ENCODE assay signal across 8 cellular contexts in genomic region chr20:3239867-3240775, GRCh38. TPM values are rescaled to one million over a fixed set of nuclear protein-coding genes. Genes with fewer than 3 reads are reported as not detected.
DNase-seq lines count a peak whose midpoint lies in the region; ATAC-seq and TF ChIP-seq lines count a peak whose summit lies in the region.

No MANE protein-coding gene starts in this region.

- H3K9me3 Mint-ChIP-seq in activated T-helper 17 cell treated with anti-CD3 and anti-CD28 coated beads, Interleukin-2, amount 50 U/mL, for 72 hours: no peaks in the 10 kb centered on the region

- ATAC-seq in activated T-helper 17 cell treated with anti-CD3 and anti-CD28 coated beads, Interleukin-2, amount 50 U/mL, for 72 hours (replicated peaks): peak; percentile 25
- ATAC-seq in HG02678 (IDR thresholded peaks at IDR 0.05; ENCODE audit: unreplicated experiment) (no peak), HG02759 (IDR thresholded peaks at IDR 0.05; ENCODE audit: unreplicated experiment) (no peak)

- WGBS in iPS DF 6.9 (ENCODE audit: insufficient coverage, insufficient read length): no CpG with 5 or more reads among the region's 54 CpGs
- 13 to 31% (median 18%) methylated on average over 47 to 54 of the region's 54 CpGs for WGBS in spleen, 5 donors

- H3K4me1 ChIP-seq in iPS DF 6.9 (ENCODE audit: control insufficient read depth, insufficient read depth, low read length) (no peaks in the 10 kb centered on the region; the same call in 1 of the 2 replicates), spleen (peaks cover 14 to 31% (median 26%) of the 10 kb centered on the region in 6 donors)

- intact Hi-C loops in spleen (cut with DNase I; ENCODE audit: low total_unique reads): no loop called here

- H3K27ac Mint-ChIP-seq in activated T-helper 17 cell treated with anti-CD3 and anti-CD28 coated beads, Interleukin-2, amount 50 U/mL, for 72 hours: no peak overlapping the region

- H3K27ac ChIP-seq in iPS DF 6.9 (ENCODE audit: low read length) (no peak overlapping the region), spleen (no peak overlapping the region)

- no peaks in the 10 kb centered on the region for H3K4me1 Mint-ChIP-seq in activated T-helper 17 cell treated with anti-CD3 and anti-CD28 coated beads, Interleukin-2, amount 50 U/mL, for 72 hours

- no peak for TF ChIP-seq CTCF in HFF-Myc (IDR thresholded peaks at IDR 0.05; ENCODE audit: low read depth, low read length, missing control alignments)
- TF ChIP-seq CTCF in spleen (IDR thresholded peaks at IDR 0.05 in 8 of 11, conservative IDR thresholded peaks at IDR 0.05 in 3 of 11): no peak

- H3K27me3 Mint-ChIP-seq in activated T-helper 17 cell treated with anti-CD3 and anti-CD28 coated beads, Interleukin-2, amount 50 U/mL, for 72 hours: peaks cover 33% of the 10 kb centered on the region

- peak overlapping the region; percentile 85 for H3K4me3 Mint-ChIP-seq in activated T-helper 17 cell treated with anti-CD3 and anti-CD28 coated beads, Interleukin-2, amount 50 U/mL, for 72 hours

- no peak for TF ChIP-seq POLR2A in spleen (IDR thresholded peaks at IDR 0.05)

- H3K4me3 ChIP-seq in HFF-Myc (replicated peaks; ENCODE audit: low read depth, low read length) (peak overlapping the region; percentile 57), iPS DF 6.9 (ENCODE audit: low read length) (peak overlapping the region; percentile 84; the same call in 1 of the 2 replicates), spleen (peak overlapping the region; percentile 64 to 92 (median 86))

- H3K27me3 ChIP-seq in iPS DF 6.9 (ENCODE audit: control insufficient read depth, insufficient read depth, low read length): peaks cover 16% of the 10 kb centered on the region
- peaks cover 0 to 81% (median 43%) of the 10 kb centered on the region in 7 donors for H3K27me3 ChIP-seq in spleen (replicated peaks in 1 of 7)

- H3K9me3 ChIP-seq in iPS DF 6.9 (ENCODE audit: control insufficient read depth, insufficient read depth, low read length) (no peaks in the 10 kb centered on the region), spleen (no peaks in the 10 kb centered on the region)

- no peak for DNase-seq in HFF-Myc (ENCODE audit: extremely low read depth, low read depth)
- no peak for DNase-seq in iPS DF 6.9 (ENCODE audit: low read depth, low spot score)
- peak; percentile 71 for DNase-seq in spleen
- DNase-seq in stimulated activated naive CD4-positive, alpha-beta T cell (lab: John Stamatoyannopoulos, UW): no peak
- DNase-seq in epidermal melanocyte (ENCODE audit: insufficient read length, low spot score): no peak

- H3K36me3 Mint-ChIP-seq in activated T-helper 17 cell treated with anti-CD3 and anti-CD28 coated beads, Interleukin-2, amount 50 U/mL, for 72 hours (ENCODE audit: low read depth): no peaks in the 10 kb centered on the region

- H3K36me3 ChIP-seq in iPS DF 6.9 (ENCODE audit: control insufficient read depth, insufficient read depth, low read length): no peaks in the 10 kb centered on the region
- H3K36me3 ChIP-seq in spleen: no peaks in the 10 kb centered on the region

RNA-seq across cellular contexts. Expression of gene SLC4A11, which starts 1.1 kb away (rescaled TPM):
- total RNA-seq in activated T-helper 17 cell treated with anti-CD3 and anti-CD28 coated beads, Interleukin-2, amount 50 U/mL, for 72 hours: 1 to 10 TPM in 1 of 2 donors, under 1 TPM in 1; 0.26 to 2.0 TPM
- total RNA-seq in spleen: 1 to 10 TPM in 2 of 7 donors, under 1 TPM in 5; 0.52 to 1.6 (median 0.67) TPM
- 1 to 10 TPM in 2 of 3 donors, under 1 TPM in 1; 0.93 to 1.4 (median 1.1) TPM for polyA plus RNA-seq in spleen

RNA-seq across cellular contexts. Expression of gene ITPA, which starts 30.8 kb away (rescaled TPM):
- total RNA-seq in activated T-helper 17 cell treated with anti-CD3 and anti-CD28 coated beads, Interleukin-2, amount 50 U/mL, for 72 hours: 10 to 100 TPM; 45.0 to 85.6 TPM
- total RNA-seq in spleen: 10 to 100 TPM; 26.1 to 54.8 (median 38.1) TPM
- 100 to 1,000 TPM; 111 to 173 (median 165) TPM for polyA plus RNA-seq in spleen

RNA-seq across cellular contexts. Expression of gene DDRGK1, which starts 35.6 kb away (rescaled TPM):
- total RNA-seq in activated T-helper 17 cell treated with anti-CD3 and anti-CD28 coated beads, Interleukin-2, amount 50 U/mL, for 72 hours: 10 to 100 TPM; 67.7 to 71.2 TPM
- total RNA-seq in spleen: 10 to 100 TPM; 38.2 to 53.7 (median 48.2) TPM
- polyA plus RNA-seq in spleen: 10 to 100 TPM; 25.6 to 37.3 (median 28.1) TPM
